Comparison of ENCODE assay signal across 23 cellular contexts in genomic region chr6:31161216-31162126, GRCh38. TPM values are rescaled to one million over a fixed set of nuclear protein-coding genes. Genes with fewer than 3 reads are reported as not detected.
A peak's percentile ranks its signal among the peaks of the same experiment; 100 is the strongest.
DNase-seq lines count a peak whose midpoint lies in the region; TF ChIP-seq lines count a peak whose summit lies in the region.
"Had no signal": no experiment of that assay in that cellular context is flagged by ENCODE, and none has a peak within 500 bp of the region (broad histone marks: within the 10 kb centered on the region; RNA-seq: fewer than 3 reads in every experiment).

No MANE protein-coding gene starts in this region.

- peaks cover 13% of the 10 kb centered on the region for H3K4me1 ChIP-seq in mammary epithelial cell (ENCODE audit: insufficient read depth, low read length)
- peaks cover 10 to 14% of the 10 kb centered on the region in 2 donors for H3K4me1 ChIP-seq in neuronal stem cell (ENCODE audit: control insufficient read depth in 2 of 2, insufficient read depth in 1 of 2, low read depth in 1 of 2, low read length in 2 of 2)

- H3K27me3 ChIP-seq in mammary epithelial cell (ENCODE audit: insufficient read depth, low read length): no peaks in the 10 kb centered on the region
- H3K27me3 ChIP-seq in neuronal stem cell (ENCODE audit: control insufficient read depth in 3 of 3, insufficient read depth in 3 of 3, low read depth in 1 of 3, low read length in 3 of 3): no peaks in the 10 kb centered on the region
- H3K27me3 ChIP-seq: ascending aorta, Peyer's patch, SJCRH30, spleen, stomach, tibial nerve had no signal

- H3K27ac ChIP-seq in mammary epithelial cell (ENCODE audit: insufficient read depth, low read depth, low read length) (no peak overlapping the region), RWPE1 (peak overlapping the region; percentile 14; the same call in 1 of the 2 replicates), neuronal stem cell (replicated peaks; ENCODE audit: low read length) (no peak overlapping the region)
- H3K27ac ChIP-seq: ascending aorta, Peyer's patch, SJCRH30, spleen, stomach, tibial nerve had no signal

- H2AFZ ChIP-seq in mammary epithelial cell (ENCODE audit: low read depth, low read length) (no peak overlapping the region), neuronal stem cell (ENCODE audit: low read length) (no peak overlapping the region)

- BruUV-seq in MCF 10A (replicated peaks; lab: Mats Ljungman, UMichigan) (no TSS peak), mammary epithelial cell (replicated peaks; lab: Mats Ljungman, UMichigan) (no TSS peak)

- H3K18ac ChIP-seq in neuronal stem cell (ENCODE audit: low read length): no peak overlapping the region

- 96% methylated on average over 11 of the region's 19 CpGs for WGBS in mammary epithelial cell (ENCODE audit: low coverage, missing lambda C conversion rate)
- no CpG with 5 or more reads among the region's 19 CpGs for WGBS in neuronal stem cell (ENCODE audit: extremely low coverage in 2 of 2, insufficient read length in 2 of 2, insufficient replicate concordance in 1 of 2), 2 donors

- dilution Hi-C loops in mammary epithelial cell (cut with HindIII; ENCODE audit: low sequenced_read_pairs): no loop called here

- H3K23ac ChIP-seq in neuronal stem cell (ENCODE audit: low read depth, low read length, poor library complexity): no peak overlapping the region

- H4K91ac ChIP-seq in neuronal stem cell (ENCODE audit: low read depth, low read length, poor library complexity): no peak overlapping the region

- intact Hi-C loops in MCF 10A (cut with micrococcal nuclease): no loop called here
- intact Hi-C loops in mammary epithelial cell (cut with micrococcal nuclease): no loop called here
- intact Hi-C loops in posterior vena cava (cut with DNase I): loop anchor here in 1 of 2 donors (1.0 kb wide), 1 partner anchor 24 kb away; no protein-coding TSS in a partner anchor

- H2AK5ac ChIP-seq in neuronal stem cell (ENCODE audit: low read depth, low read length): no peak overlapping the region

- peak overlapping the region; percentile 16 for H3K27ac Mint-ChIP-seq in MCF 10A (ENCODE audit: low read depth, unreplicated experiment)
- H3K27ac Mint-ChIP-seq: activated naive CD4-positive, alpha-beta T cell treated with anti-CD3 and anti-CD28 coated beads, Interleukin-2, amount 50 U/mL, for 24 hours had no signal

- H3K4me3 ChIP-seq in mammary epithelial cell (replicated peaks in 1 of 3; ENCODE audit: insufficient read depth in 1 of 3, low read depth in 2 of 3, low read length in 3 of 3): no peak overlapping the region
- H3K4me3 ChIP-seq in neuronal stem cell (ENCODE audit: low read length in 2 of 2): no peak overlapping the region
- H3K4me3 ChIP-seq: ascending aorta, HAP-1, Peyer's patch, SJCRH30, spleen, stomach, tibial nerve had no signal

- peaks cover 45% of the 10 kb centered on the region for H3K79me2 ChIP-seq in mammary epithelial cell (ENCODE audit: insufficient read depth, low read length)

- DNase-seq in MCF 10A (ENCODE audit: unreplicated experiment) (no peak), mammary epithelial cell (no peak), RWPE1 (ENCODE audit: low spot score) (no peak), posterior vena cava (ENCODE audit: low spot score) (peak; percentile 70), NCI-H526 (lab: John Stamatoyannopoulos, UW) (no peak), neuronal stem cell (ENCODE audit: low spot score) (no peak)
- DNase-seq: activated CD4-positive, alpha-beta T cell treated with anti-CD3 and anti-CD28 coated beads, Interleukin-2, amount 50 U/mL, for 1 hour; dermis blood vessel endothelial cell; KG1; MV-4-11; NCI-H2171; NCI-H524; SJCRH30; spleen; stimulated activated CD4-positive, alpha-beta T cell treated with anti-CD3 and anti-CD28 coated beads, Interleukin-4, amount 100 ng/mL, for 24 hours; stomach; T-helper 1 cell had no signal

- H4K8ac ChIP-seq in neuronal stem cell (ENCODE audit: low read depth, low read length): no peak overlapping the region

- no peak overlapping the region for H2BK120ac ChIP-seq in neuronal stem cell (ENCODE audit: low read depth, low read length)

- no peaks in the 10 kb centered on the region for H3K27me3 Mint-ChIP-seq in MCF 10A (ENCODE audit: insufficient read depth, unreplicated experiment)
- H3K27me3 Mint-ChIP-seq: activated naive CD4-positive, alpha-beta T cell treated with anti-CD3 and anti-CD28 coated beads, Interleukin-2, amount 50 U/mL, for 24 hours had no signal

- no peaks in the 10 kb centered on the region for H3K9me3 ChIP-seq in mammary epithelial cell (replicated peaks; ENCODE audit: insufficient read depth, low read length)
- no peaks in the 10 kb centered on the region for H3K9me3 ChIP-seq in neuronal stem cell (replicated peaks in 1 of 2; ENCODE audit: control insufficient read depth in 2 of 2, insufficient read depth in 1 of 2, low read depth in 1 of 2, low read length in 2 of 2)
- H3K9me3 ChIP-seq: ascending aorta, HAP-1, Peyer's patch, SJCRH30, spleen, stomach, tibial nerve had no signal

- no peak overlapping the region for H3K4me3 Mint-ChIP-seq in MCF 10A (ENCODE audit: unreplicated experiment)
- H3K4me3 Mint-ChIP-seq: activated naive CD4-positive, alpha-beta T cell treated with anti-CD3 and anti-CD28 coated beads, Interleukin-2, amount 50 U/mL, for 24 hours had no signal

- no peak overlapping the region for H3K9ac ChIP-seq in mammary epithelial cell (ENCODE audit: insufficient read depth, low read length)
- H3K9ac ChIP-seq in neuronal stem cell (ENCODE audit: low read depth, low read length, poor library complexity): no peak overlapping the region

- no peak overlapping the region for H3K4ac ChIP-seq in neuronal stem cell (ENCODE audit: low read length)

- H4K20me1 ChIP-seq in mammary epithelial cell (ENCODE audit: insufficient read depth, low read length): no peaks in the 10 kb centered on the region

- no peak for TF ChIP-seq CTCF in MCF 10A (IDR thresholded peaks at IDR 0.05; ENCODE audit: unreplicated experiment)
- no peak for TF ChIP-seq CTCF in mammary epithelial cell (conservative IDR thresholded peaks at IDR 0.05 in 1 of 2, IDR thresholded peaks at IDR 0.05 in 1 of 2; ENCODE audit: extremely low read depth in 1 of 2, insufficient read depth in 1 of 2, low read depth in 1 of 2, low read length in 2 of 2)
- TF ChIP-seq CTCF in RWPE1 (conservative IDR thresholded peaks at IDR 0.05; ENCODE audit: low read depth): no peak

- no peaks in the 10 kb centered on the region for H3K79me1 ChIP-seq in neuronal stem cell (ENCODE audit: low read depth, low read length)

- no peaks in the 10 kb centered on the region for H3K9me3 Mint-ChIP-seq in MCF 10A (ENCODE audit: unreplicated experiment)
- H3K9me3 Mint-ChIP-seq: activated naive CD4-positive, alpha-beta T cell treated with anti-CD3 and anti-CD28 coated beads, Interleukin-2, amount 50 U/mL, for 24 hours had no signal

- peaks cover 22% of the 10 kb centered on the region for H3K4me1 Mint-ChIP-seq in MCF 10A (ENCODE audit: insufficient read depth, unreplicated experiment)

- H3K14ac ChIP-seq in neuronal stem cell (ENCODE audit: low read length): no peak overlapping the region

- POLR2A ChIA-PET in MCF 10A (lab: Yijun Ruan, JAX): interaction anchor here (0.6 to 1.4 kb wide), 3 partner anchors 22 to 395 kb away, joined by 3 read pairs; no protein-coding TSS in a partner anchor
- POLR2A ChIA-PET in RWPE1 (lab: Yijun Ruan, JAX; ENCODE audit: low non-redundant PET): no interaction called here

- no peak overlapping the region for H2BK12ac ChIP-seq in neuronal stem cell (ENCODE audit: low read length)

- H3K36me3 ChIP-seq in mammary epithelial cell (ENCODE audit: insufficient read depth, low read length) (peaks cover 14% of the 10 kb centered on the region), neuronal stem cell (replicated peaks in 1 of 2; ENCODE audit: control insufficient read depth in 2 of 2, insufficient read depth in 2 of 2, low read length in 2 of 2) (peaks cover 0 to 30% of the 10 kb centered on the region in 2 donors)
- H3K36me3 ChIP-seq: ascending aorta had no signal

- CTCF ChIA-PET in MCF 10A (lab: Yijun Ruan, JAX) (interaction anchor here (0.6 to 1.0 kb wide), 4 partner anchors 14 to 1084 kb away, joined by 3 to 7 read pairs (median 4); no protein-coding TSS in a partner anchor), mammary epithelial cell (lab: Charles Lee; ENCODE audit: low non-redundant PET) (no interaction called here), RWPE1 (lab: Yijun Ruan, JAX) (interaction anchor here (0.7 to 1.0 kb wide), 2 partner anchors 31 to 42 kb away, joined by 3 to 4 read pairs; no protein-coding TSS in a partner anchor)

- in situ Hi-C loops in mammary epithelial cell (cut with MboI; ENCODE audit: low sequenced_read_pairs in 2 of 2): no loop called here

- H3K4me2 ChIP-seq in mammary epithelial cell (ENCODE audit: insufficient read depth, low read depth, low read length) (no peak overlapping the region), neuronal stem cell (ENCODE audit: insufficient read depth, low read length, poor library complexity, severe bottlenecking) (no peak overlapping the region)

- no peak overlapping the region for H2BK15ac ChIP-seq in neuronal stem cell (ENCODE audit: low read length)

- no peak overlapping the region for H2BK5ac ChIP-seq in neuronal stem cell (ENCODE audit: low read length)

- H3K36me3 Mint-ChIP-seq in MCF 10A (ENCODE audit: insufficient read depth, unreplicated experiment): peaks cover 20% of the 10 kb centered on the region
- H3K36me3 Mint-ChIP-seq: activated naive CD4-positive, alpha-beta T cell treated with anti-CD3 and anti-CD28 coated beads, Interleukin-2, amount 50 U/mL, for 24 hours had no signal

RNA-seq across cellular contexts. Expression of gene TCF19, which starts 3.1 kb away (rescaled TPM):
- total RNA-seq in MCF 10A (2022) (3.6 and 6.5 TPM in 2 replicates), mammary epithelial cell (10 to 100 TPM in 1 of 2 donors, 1 to 10 TPM in 1; 5.5 to 29.7 TPM), posterior vena cava (1 to 10 TPM; 3.0 to 4.8 TPM)
- polyA plus RNA-seq in mammary epithelial cell: 25.9 TPM
- polyA minus RNA-seq in mammary epithelial cell: 35.6 TPM
- polyA plus RNA-seq in neuronal stem cell (2013, experiment 1 of 2): 6.3 TPM
- polyA plus RNA-seq in neuronal stem cell (2013, experiment 2 of 2): 6.0 TPM

RNA-seq across cellular contexts. Expression of gene CCHCR1, which starts 3.9 kb away (rescaled TPM):
- total RNA-seq in MCF 10A (2022) (18.4 and 21.4 TPM in 2 replicates), mammary epithelial cell (10 to 100 TPM; 12.8 to 24.0 TPM), posterior vena cava (10 to 100 TPM in 1 of 2 donors, 1 to 10 TPM in 1; 9.6 to 13.4 TPM)
- polyA plus RNA-seq in mammary epithelial cell: 15.0 TPM
- polyA minus RNA-seq in mammary epithelial cell: 15.7 TPM
- 23.5 TPM for polyA plus RNA-seq in neuronal stem cell (2013, experiment 1 of 2)
- 21.1 TPM for polyA plus RNA-seq in neuronal stem cell (2013, experiment 2 of 2)

RNA-seq across cellular contexts. Expression of gene POU5F1, which starts 9.0 kb away (rescaled TPM):
- 1.5 and 2.0 TPM in 2 replicates for total RNA-seq in MCF 10A (2022)
- 1 to 10 TPM; 1.0 to 3.6 TPM for total RNA-seq in mammary epithelial cell
- 2.6 TPM for polyA plus RNA-seq in mammary epithelial cell
- 1.3 TPM for polyA minus RNA-seq in mammary epithelial cell
- total RNA-seq in posterior vena cava: not detected
- polyA plus RNA-seq in neuronal stem cell (2013, experiment 1 of 2): 0.74 TPM
- polyA plus RNA-seq in neuronal stem cell (2013, experiment 2 of 2): 0.58 TPM
- total RNA-seq: ascending aorta, osteocyte had no signal

RNA-seq across cellular contexts. Expression of gene PSORS1C2, which starts 22.6 kb away (rescaled TPM):
- not detected in 2 replicates for total RNA-seq in MCF 10A (2022)
- not detected for total RNA-seq in mammary epithelial cell
- polyA plus RNA-seq in mammary epithelial cell: not detected
- not detected for polyA minus RNA-seq in mammary epithelial cell
- total RNA-seq in posterior vena cava: not detected
- 0.04 TPM for polyA plus RNA-seq in neuronal stem cell (2013, experiment 1 of 2)
- polyA plus RNA-seq in neuronal stem cell (2013, experiment 2 of 2): 0.03 TPM
- total RNA-seq: dermis blood vessel endothelial cell, osteocyte, Peyer's patch, SJCRH30, spleen, tibial nerve had no signal
- polyA plus RNA-seq: spleen had no signal

RNA-seq across cellular contexts. Expression of gene CDSN, which starts 41.2 kb away (rescaled TPM):
- total RNA-seq in MCF 10A (2022) (0.16 TPM in 1 of 2 replicates, not detected in the other), mammary epithelial cell (1 to 10 TPM in 1 of 2 donors, under 1 TPM in 1; 0.80 to 1.2 TPM), posterior vena cava (not detected)
- 2.8 TPM for polyA plus RNA-seq in mammary epithelial cell
- 4.7 TPM for polyA minus RNA-seq in mammary epithelial cell
- not detected for polyA plus RNA-seq in neuronal stem cell (2013, experiment 1 of 2)
- polyA plus RNA-seq in neuronal stem cell (2013, experiment 2 of 2): not detected
- total RNA-seq: ascending aorta, dermis blood vessel endothelial cell, osteocyte, spleen, stomach, tibial nerve had no signal
- polyA plus RNA-seq: spleen had no signal
